8 cellular contexts compared by ENCODE assay signal in the genomic region with DNA sequence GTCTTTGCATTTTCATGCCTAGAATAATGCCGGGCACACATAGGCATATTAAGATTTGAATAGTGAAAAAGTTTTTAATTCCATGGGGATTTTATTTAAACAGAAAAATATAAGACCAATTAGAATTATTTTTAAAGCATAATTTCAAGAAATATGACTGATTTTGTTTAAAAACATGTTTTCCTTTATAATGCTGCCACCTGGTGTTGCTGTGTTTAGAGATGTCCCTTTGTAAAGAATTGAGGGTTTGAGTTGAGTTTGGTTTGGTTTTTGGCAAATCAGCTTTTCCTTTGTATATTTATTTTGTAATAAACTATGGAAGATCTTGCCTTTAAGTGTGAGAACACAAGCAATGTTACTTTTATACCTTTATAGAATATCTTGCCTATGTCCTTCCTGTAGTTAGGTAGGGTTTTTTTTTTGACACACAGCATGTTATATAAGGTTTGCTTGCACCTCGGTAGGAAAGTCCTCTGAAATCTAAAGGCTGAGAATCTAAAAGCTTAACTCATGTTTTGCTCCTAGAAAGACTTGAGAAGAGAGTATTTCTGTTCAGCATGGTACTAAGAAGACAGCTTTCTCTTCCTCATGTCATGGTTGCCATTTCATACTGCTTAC. TPM values are rescaled to one million over a fixed set of nuclear protein-coding genes. Genes with fewer than 3 reads are reported as not detected.
DNase-seq lines count a peak whose midpoint lies in the region; ATAC-seq and TF ChIP-seq lines count a peak whose summit lies in the region.

No MANE protein-coding gene starts in this region.

- H3K9me3 Mint-ChIP-seq in dendritic cell treated with granulocyte-macrophage colony-stimulating factor and Interleukin-4, amounts not matched to agents 40 ng/mL and 50 ng/mL, for 4 days = no peaks in the 10 kb centered on the region

- H3K36me3 Mint-ChIP-seq in dendritic cell treated with granulocyte-macrophage colony-stimulating factor and Interleukin-4, amounts not matched to agents 40 ng/mL and 50 ng/mL, for 4 days (ENCODE audit: low read depth) = peaks cover 95% of the 10 kb centered on the region

- TF ChIP-seq POLR2A in NB4 (IDR thresholded peaks at IDR 0.05; ENCODE audit: extremely low read depth, insufficient read length) = no peak

- no peaks in the 10 kb centered on the region for H3K4me1 ChIP-seq in neutrophil (ENCODE audit: control insufficient read depth in 1 of 2, insufficient read depth in 1 of 2, low read depth in 1 of 2, low read length in 1 of 2)

- H3K4me3 ChIP-seq in NB4 (ENCODE audit: low read depth, low read length) = no peak overlapping the region
- H3K4me3 ChIP-seq in neutrophil (ENCODE audit: low read depth in 1 of 2, low read length in 1 of 2) = no peak overlapping the region

- peaks cover 98% of the 10 kb centered on the region for H3K36me3 ChIP-seq in neutrophil

- TF ChIP-seq CTCF in NB4 (IDR thresholded peaks at IDR 0.05; ENCODE audit: low read depth, low read length) = no peak
- TF ChIP-seq CTCF in neutrophil (IDR thresholded peaks at IDR 0.05) = no peak

- H3K4me3 Mint-ChIP-seq in dendritic cell treated with granulocyte-macrophage colony-stimulating factor and Interleukin-4, amounts not matched to agents 40 ng/mL and 50 ng/mL, for 4 days = no peak overlapping the region

- peak overlapping the region; percentile 14 for H3K27ac Mint-ChIP-seq in dendritic cell treated with granulocyte-macrophage colony-stimulating factor and Interleukin-4, amounts not matched to agents 40 ng/mL and 50 ng/mL, for 4 days

- peak; percentile 67 for DNase-seq in G401 (ENCODE audit: low spot score)
- DNase-seq in NB4 (ENCODE audit: low read depth) = peak; percentile 28
- DNase-seq in germinal center (ENCODE audit: low spot score) = no peak
- DNase-seq in cerebellar nuclear complex (lab: John Stamatoyannopoulos, UW) = no peak

- ATAC-seq in HG03520 (IDR thresholded peaks at IDR 0.05; ENCODE audit: unreplicated experiment) = no peak
- ATAC-seq in HG03457 (IDR thresholded peaks at IDR 0.05; ENCODE audit: unreplicated experiment) = no peak

- H3K27me3 Mint-ChIP-seq in dendritic cell treated with granulocyte-macrophage colony-stimulating factor and Interleukin-4, amounts not matched to agents 40 ng/mL and 50 ng/mL, for 4 days = no peaks in the 10 kb centered on the region

- peak overlapping the region; percentile 40 for H3K27ac ChIP-seq in neutrophil

- intact Hi-C loops in dendritic cell treated with granulocyte-macrophage colony-stimulating factor and Interleukin-4, amounts not matched to agents 40 ng/mL and 50 ng/mL, for 4 days (cut with micrococcal nuclease) = loop anchor here (5.0 kb wide), 1 partner anchor 269 kb away; no protein-coding TSS in a partner anchor

- no peaks in the 10 kb centered on the region for H3K9me3 ChIP-seq in neutrophil

- in situ Hi-C loops in G401 (cut with HindIII; ENCODE audit: low sequenced_read_pairs) = no loop called here

- H3K4me1 Mint-ChIP-seq in dendritic cell treated with granulocyte-macrophage colony-stimulating factor and Interleukin-4, amounts not matched to agents 40 ng/mL and 50 ng/mL, for 4 days (ENCODE audit: low read depth) = peaks cover 11% of the 10 kb centered on the region

- H3K27me3 ChIP-seq in neutrophil = no peaks in the 10 kb centered on the region

RNA-seq across cellular contexts. Expression of a gene that starts 31.4 kb away (rescaled TPM):
- 11.8 and 13.1 TPM in 2 replicates for total RNA-seq in G401 (2014; rRNA removed; shearing (Covaris generic))

RNA-seq across cellular contexts. Expression of a gene that starts 35.6 kb away (rescaled TPM):
- 72.6 and 115 TPM in 2 replicates for total RNA-seq in G401 (2014; rRNA removed; shearing (Covaris generic))

Comparison
In these comparisons a context has a peak if more than half of its experiments do, and no peak if none do; other contexts are left out.
1. DNase-seq: peak in G401 (single experiment) and NB4 (single experiment); none in germinal center (single experiment) and cerebellar nuclear complex (0 of 2).